In the genomic region with DNA sequence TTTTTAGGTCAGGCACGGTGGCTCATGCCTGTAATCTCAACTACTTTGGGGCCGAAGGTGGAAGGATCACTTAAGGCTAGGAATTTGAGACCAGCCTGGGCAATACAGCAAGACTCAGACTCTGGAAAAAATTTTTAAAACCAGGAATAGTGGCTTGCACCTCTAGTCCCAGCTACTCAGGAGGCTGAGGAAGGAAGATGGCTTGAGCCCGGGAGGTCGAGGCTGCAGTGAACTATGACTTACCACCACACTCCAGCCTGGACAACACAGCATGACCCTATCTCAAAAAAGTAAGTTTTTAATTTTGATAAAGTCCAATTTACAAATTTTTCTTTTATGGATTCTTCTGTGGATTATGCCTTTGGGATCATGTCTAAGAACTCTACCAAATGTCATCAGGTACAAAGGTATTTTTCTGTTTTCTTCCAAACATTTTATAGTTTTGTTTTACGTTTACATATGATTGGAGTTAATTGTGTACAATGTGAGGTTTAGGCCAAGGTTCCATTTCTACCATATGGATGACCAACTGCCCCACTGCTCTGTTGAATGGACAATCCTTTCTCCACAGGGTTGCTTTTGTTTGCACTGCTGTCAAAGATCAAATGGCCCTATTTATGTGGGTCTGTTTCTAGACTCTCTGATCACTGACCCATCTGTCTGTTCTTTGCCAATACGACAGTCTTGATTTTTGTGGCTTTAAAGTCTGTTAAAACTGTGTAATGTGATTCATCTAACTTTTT, we compare ENCODE assay signal across 21 cellular contexts. TPM values are rescaled to one million over a fixed set of nuclear protein-coding genes. Genes with fewer than 3 reads are reported as not detected.
DNase-seq lines count a peak whose midpoint lies in the region; ATAC-seq and TF ChIP-seq lines count a peak whose summit lies in the region.
"Had no signal": no experiment of that assay in that cellular context is flagged by ENCODE, and none has a peak within 500 bp of the region (broad histone marks: within the 10 kb centered on the region; RNA-seq: fewer than 3 reads in every experiment).

No MANE protein-coding gene starts in this region.

- no peak overlapping the region for H3K4me3 ChIP-seq in CD4-positive, CD25-positive, alpha-beta regulatory T cell (ENCODE audit: low read depth, low read length)
- H3K4me3 ChIP-seq in Caco-2 (ENCODE audit: low read depth, low read length) (no peak overlapping the region), esophagus muscularis mucosa (no peak overlapping the region)
- H3K4me3 ChIP-seq: breast epithelium, coronary artery, heart right ventricle, left lung, skin epidermis had no signal

- TSS peak; percentile 1 for BruUV-seq in Caco-2 (replicated peaks; lab: Mats Ljungman, UMichigan)

- H3K27me3 ChIP-seq in CD4-positive, CD25-positive, alpha-beta regulatory T cell (ENCODE audit: control insufficient read depth, insufficient read depth, low read length), result no peaks in the 10 kb centered on the region
- H3K27me3 ChIP-seq in Caco-2 (replicated peaks; ENCODE audit: control insufficient read depth, insufficient read depth, low read length), result no peaks in the 10 kb centered on the region
- H3K27me3 ChIP-seq in esophagus muscularis mucosa, result no peaks in the 10 kb centered on the region
- H3K27me3 ChIP-seq: breast epithelium, heart right ventricle, left lung had no signal

- 89% methylated on average over 6 of the region's 6 CpGs for WGBS in esophagus muscularis mucosa

- POLR2A ChIA-PET in Caco-2 (lab: Charles Lee), result no interaction called here
- POLR2A ChIA-PET in naive thymus-derived CD8-positive, alpha-beta T cell (lab: Charles Lee), result interaction anchor here (0.6 kb wide), 1 partner anchor 102 kb away, joined by 3 read pairs; no protein-coding TSS in a partner anchor

- peaks cover 32% of the 10 kb centered on the region for H3K4me1 ChIP-seq in CD4-positive, CD25-positive, alpha-beta regulatory T cell (ENCODE audit: control insufficient read depth, insufficient read depth, low read length, poor library complexity, severe bottlenecking)
- H3K4me1 ChIP-seq in Caco-2 (peaks cover 5% of the 10 kb centered on the region; the same call in 1 of the 2 replicates), esophagus muscularis mucosa (peaks cover 45 to 89% (median 64%) of the 10 kb centered on the region in 4 donors)

- peaks cover 12% of the 10 kb centered on the region for H3K27me3 Mint-ChIP-seq in CD4-positive, CD25-positive, alpha-beta regulatory T cell
- no peaks in the 10 kb centered on the region for H3K27me3 Mint-ChIP-seq in Caco-2 (ENCODE audit: insufficient read depth, unreplicated experiment)
- no peaks in the 10 kb centered on the region for H3K27me3 Mint-ChIP-seq in activated T-helper 17 cell treated with anti-CD3 and anti-CD28 coated beads, Interleukin-2, amount 50 U/mL, for 72 hours
- peaks cover 0 to 3% (median 0%) of the 10 kb centered on the region in 5 donors for H3K27me3 Mint-ChIP-seq in naive thymus-derived CD8-positive, alpha-beta T cell
- H3K27me3 Mint-ChIP-seq: activated CD4-positive, alpha-beta T cell treated with anti-CD3 and anti-CD28 coated beads, Interleukin-2, amount 10 ng/mL, durations not matched to agents 24 days and 14 days; stimulated activated naive CD8-positive, alpha-beta T cell treated with anti-CD3 and anti-CD28 coated beads, Interleukin-15, amount 100 ng/mL, for 72 hours had no signal

- H3K27ac ChIP-seq in CD4-positive, CD25-positive, alpha-beta regulatory T cell (ENCODE audit: insufficient read depth, low read length, poor library complexity, severe bottlenecking), result no peak overlapping the region
- no peak overlapping the region for H3K27ac ChIP-seq in esophagus muscularis mucosa (replicated peaks in 1 of 4)
- H3K27ac ChIP-seq: breast epithelium, coronary artery, heart right ventricle, left lung, skin epidermis had no signal

- CTCF ChIA-PET in Caco-2 (lab: Charles Lee), result no interaction called here

- no peak for DNase-seq in CD4-positive, CD25-positive, alpha-beta regulatory T cell
- DNase-seq in Caco-2 (no peak), Right ventricle myocardium superior (no peak), esophagus muscularis mucosa (ENCODE audit: extremely low spot score) (no peak)
- no peak for DNase-seq in naive thymus-derived CD8-positive, alpha-beta T cell
- DNase-seq: activated CD4-positive, alpha-beta T cell treated with anti-CD3 and anti-CD28 coated beads, Interleukin-2, amount 10 ng/mL, durations not matched to agents 24 days and 14 days; heart right ventricle; MM.1S; NCI-H1436; NCI-H2171; NCI-H526 treated with DMSO at 0.1 percent for 48 hours; stimulated activated CD4-positive, alpha-beta T cell treated with anti-CD3 and anti-CD28 coated beads, Interleukin-2, amount 100 ng/mL, for 24 hours; stimulated activated naive CD8-positive, alpha-beta T cell treated with anti-CD3 and anti-CD28 coated beads, Interleukin-15, amount 100 ng/mL, for 72 hours had no signal

- no peak for TF ChIP-seq POLR2A in esophagus muscularis mucosa (IDR thresholded peaks at IDR 0.05; ENCODE audit: low read depth)

- H3K36me3 ChIP-seq in CD4-positive, CD25-positive, alpha-beta regulatory T cell (ENCODE audit: control insufficient read depth, insufficient read depth, low read length), result peaks cover 26% of the 10 kb centered on the region
- H3K36me3 ChIP-seq in Caco-2 (ENCODE audit: control insufficient read depth, insufficient read depth, low read length), result peaks cover 4% of the 10 kb centered on the region
- H3K36me3 ChIP-seq in esophagus muscularis mucosa, result peaks cover 22 to 74% (median 55%) of the 10 kb centered on the region in 4 donors
- H3K36me3 ChIP-seq: breast epithelium had no signal

- intact Hi-C loops in Caco-2 (cut with micrococcal nuclease; ENCODE audit: unreplicated experiment) (no loop called here), Right ventricle myocardium superior (cut with DNase I) (no loop called here), esophagus muscularis mucosa (cut with DNase I) (no loop called here)

- H3K9me3 ChIP-seq in CD4-positive, CD25-positive, alpha-beta regulatory T cell (ENCODE audit: control insufficient read depth in 2 of 2, low read length in 2 of 2), result no peaks in the 10 kb centered on the region
- H3K9me3 ChIP-seq in Caco-2, result no peaks in the 10 kb centered on the region
- no peaks in the 10 kb centered on the region for H3K9me3 ChIP-seq in esophagus muscularis mucosa
- H3K9me3 ChIP-seq: breast epithelium, heart right ventricle, left lung had no signal

- peaks cover 25% of the 10 kb centered on the region for H3K36me3 Mint-ChIP-seq in CD4-positive, CD25-positive, alpha-beta regulatory T cell
- H3K36me3 Mint-ChIP-seq in Caco-2 (ENCODE audit: insufficient read depth, unreplicated experiment), result peaks cover 96% of the 10 kb centered on the region
- H3K36me3 Mint-ChIP-seq in activated T-helper 17 cell treated with anti-CD3 and anti-CD28 coated beads, Interleukin-2, amount 50 U/mL, for 72 hours (ENCODE audit: low read depth), result peaks cover 77% of the 10 kb centered on the region
- H3K36me3 Mint-ChIP-seq in naive thymus-derived CD8-positive, alpha-beta T cell, result peaks cover 4 to 54% (median 9%) of the 10 kb centered on the region in 3 donors

- H3K27ac Mint-ChIP-seq in CD4-positive, CD25-positive, alpha-beta regulatory T cell, result no peak overlapping the region
- H3K27ac Mint-ChIP-seq in Caco-2 (ENCODE audit: unreplicated experiment), result peak overlapping the region; percentile 75
- H3K27ac Mint-ChIP-seq in activated T-helper 17 cell treated with anti-CD3 and anti-CD28 coated beads, Interleukin-2, amount 50 U/mL, for 72 hours, result peak overlapping the region; percentile 31
- H3K27ac Mint-ChIP-seq in naive thymus-derived CD8-positive, alpha-beta T cell, result peak overlapping the region in 4 of 10 donors; percentile 11 to 74 (median 18)
- H3K27ac Mint-ChIP-seq: activated CD4-positive, alpha-beta T cell treated with anti-CD3 and anti-CD28 coated beads, Interleukin-2, amount 10 ng/mL, durations not matched to agents 24 days and 14 days had no signal

- peaks cover 13 to 77% (median 44%) of the 10 kb centered on the region in 4 donors for H3K4me1 Mint-ChIP-seq in CD4-positive, CD25-positive, alpha-beta regulatory T cell
- H3K4me1 Mint-ChIP-seq in Caco-2 (ENCODE audit: low read depth, unreplicated experiment), result peaks cover 13% of the 10 kb centered on the region
- H3K4me1 Mint-ChIP-seq in activated T-helper 17 cell treated with anti-CD3 and anti-CD28 coated beads, Interleukin-2, amount 50 U/mL, for 72 hours, result peaks cover 42% of the 10 kb centered on the region
- peaks cover 27 to 79% (median 72%) of the 10 kb centered on the region in 4 donors for H3K4me1 Mint-ChIP-seq in naive thymus-derived CD8-positive, alpha-beta T cell

- H3K4me3 Mint-ChIP-seq in CD4-positive, CD25-positive, alpha-beta regulatory T cell, result peak overlapping the region in 3 of 4 donors; percentile 5 to 79 (median 55)
- no peak overlapping the region for H3K4me3 Mint-ChIP-seq in Caco-2 (ENCODE audit: unreplicated experiment)
- H3K4me3 Mint-ChIP-seq in activated T-helper 17 cell treated with anti-CD3 and anti-CD28 coated beads, Interleukin-2, amount 50 U/mL, for 72 hours, result peak overlapping the region; percentile 17
- peak overlapping the region in 6 of 10 donors; percentile 9 to 55 (median 26) for H3K4me3 Mint-ChIP-seq in naive thymus-derived CD8-positive, alpha-beta T cell
- H3K4me3 Mint-ChIP-seq: activated CD4-positive, alpha-beta T cell treated with anti-CD3 and anti-CD28 coated beads, Interleukin-2, amount 10 ng/mL, durations not matched to agents 24 days and 14 days; stimulated activated naive CD8-positive, alpha-beta T cell treated with anti-CD3 and anti-CD28 coated beads, Interleukin-15, amount 100 ng/mL, for 72 hours had no signal

- TF ChIP-seq EP300 in esophagus muscularis mucosa (IDR thresholded peaks at IDR 0.05), result no peak

- peaks cover 0 to 1% (median 0%) of the 10 kb centered on the region in 7 donors for H3K9me3 Mint-ChIP-seq in CD4-positive, CD25-positive, alpha-beta regulatory T cell
- no peaks in the 10 kb centered on the region for H3K9me3 Mint-ChIP-seq in Caco-2 (ENCODE audit: unreplicated experiment)
- no peaks in the 10 kb centered on the region for H3K9me3 Mint-ChIP-seq in activated T-helper 17 cell treated with anti-CD3 and anti-CD28 coated beads, Interleukin-2, amount 50 U/mL, for 72 hours
- H3K9me3 Mint-ChIP-seq in naive thymus-derived CD8-positive, alpha-beta T cell, result no peaks in the 10 kb centered on the region
- H3K9me3 Mint-ChIP-seq: activated CD4-positive, alpha-beta T cell treated with anti-CD3 and anti-CD28 coated beads, Interleukin-2, amount 10 ng/mL, durations not matched to agents 24 days and 14 days; stimulated activated naive CD8-positive, alpha-beta T cell treated with anti-CD3 and anti-CD28 coated beads, Interleukin-15, amount 100 ng/mL, for 72 hours had no signal

- TF ChIP-seq CTCF in Caco-2 (IDR thresholded peaks at IDR 0.05; ENCODE audit: insufficient read depth in 1 of 2, low read depth in 1 of 2, low read length in 1 of 2, severe bottlenecking in 1 of 2, unreplicated experiment in 1 of 2) (no peak), esophagus muscularis mucosa (IDR thresholded peaks at IDR 0.05) (no peak)

- ATAC-seq in CD4-positive, CD25-positive, alpha-beta regulatory T cell (ENCODE audit: low read depth in 2 of 2), result no peak
- ATAC-seq in activated T-helper 17 cell treated with anti-CD3 and anti-CD28 coated beads, Interleukin-2, amount 50 U/mL, for 72 hours (replicated peaks), result no peak
- ATAC-seq in naive thymus-derived CD8-positive, alpha-beta T cell, result no peak
- no peak for ATAC-seq in HG03457 (IDR thresholded peaks at IDR 0.05; ENCODE audit: unreplicated experiment)
- ATAC-seq in Right ventricle myocardium superior (ENCODE audit: poor library complexity), result no peak
- no peak for ATAC-seq in HG02840 (IDR thresholded peaks at IDR 0.05; ENCODE audit: low FRiP score, unreplicated experiment)
- ATAC-seq: heart right ventricle; left lung; Right ventricle myocardium inferior; stimulated activated naive CD8-positive, alpha-beta T cell treated with anti-CD3 and anti-CD28 coated beads, Interleukin-15, amount 100 ng/mL, for 72 hours had no signal

RNA-seq across cellular contexts. Expression of gene CPLX1, which starts 48.2 kb away (rescaled TPM):
- 0.62 TPM for total RNA-seq in CD4-positive, CD25-positive, alpha-beta regulatory T cell
- polyA plus RNA-seq in CD4-positive, CD25-positive, alpha-beta regulatory T cell, result under 1 TPM in 1 of 4 donors, not detected in 3; 0.16 TPM
- total RNA-seq in Caco-2 (2022) (20.5 and 20.9 TPM in 2 replicates), Right ventricle myocardium superior (4.3 TPM), esophagus muscularis mucosa (1 to 10 TPM; 1.1 to 1.6 (median 1.3) TPM)
- total RNA-seq in activated T-helper 17 cell treated with anti-CD3 and anti-CD28 coated beads, Interleukin-2, amount 50 U/mL, for 72 hours, result 1 to 10 TPM in 1 of 2 donors, under 1 TPM in 1; 0.50 to 3.6 TPM
- total RNA-seq in naive thymus-derived CD8-positive, alpha-beta T cell, result under 1 TPM in 1 of 2 experiments, not detected in 1; 0.29 TPM
- polyA plus RNA-seq in naive thymus-derived CD8-positive, alpha-beta T cell, result not detected

Comparison
In these comparisons a context has a peak if more than half of its experiments do, and no peak if none do; other contexts are left out.
1. H3K27ac Mint-ChIP-seq: peak in Caco-2 (single experiment) and activated T-helper 17 cell treated with anti-CD3 and anti-CD28 coated beads, Interleukin-2, amount 50 U/mL, for 72 hours (single experiment); none in CD4-positive, CD25-positive, alpha-beta regulatory T cell (0 of 3).